Comparison of ENCODE assay signal across 16 cellular contexts in the genomic region with DNA sequence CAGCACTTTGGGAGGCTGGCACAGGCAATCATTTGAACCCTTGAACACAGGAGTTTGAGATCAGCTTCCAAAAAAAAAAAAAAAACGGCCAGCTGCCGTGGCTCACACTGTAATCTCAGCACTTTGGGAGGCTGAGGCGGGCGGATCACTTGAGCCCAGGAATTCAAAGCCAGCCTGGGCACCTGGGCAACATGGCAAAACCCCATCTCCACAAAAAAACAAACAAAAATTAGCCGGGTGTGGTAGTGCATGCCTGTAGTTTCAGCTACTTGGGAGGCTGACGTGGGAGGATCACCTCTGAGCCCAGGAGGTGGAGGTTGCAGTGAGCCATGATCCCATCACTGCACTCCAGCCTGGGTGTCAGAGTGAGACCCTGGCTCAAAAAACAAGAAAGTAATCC. TPM values are rescaled to one million over a fixed set of nuclear protein-coding genes. Genes with fewer than 3 reads are reported as not detected.
A peak's percentile ranks its signal among the peaks of the same experiment; 100 is the strongest.
DNase-seq lines count a peak whose midpoint lies in the region; ATAC-seq, FAIRE-seq and TF ChIP-seq lines count a peak whose summit lies in the region.
"Had no signal": no experiment of that assay in that cellular context is flagged by ENCODE, and none has a peak within 500 bp of the region (broad histone marks: within the 10 kb centered on the region; RNA-seq: fewer than 3 reads in every experiment).

No MANE protein-coding gene starts in this region.

- CTCF ChIA-PET in activated CD8-positive, alpha-beta T cell treated with anti-CD3 and anti-CD28 coated beads for 36 hours (lab: Charles Lee): interaction anchor here (1.0 to 1.6 kb wide), 2 partner anchors 21 to 44 kb away, joined by 4 read pairs; no protein-coding TSS in a partner anchor
- CTCF ChIA-PET in activated CD8-positive, alpha-beta T cell treated with anti-CD3 and anti-CD28 coated beads, Interleukin-2, amount 10 ng/mL, durations not matched to agents 7 days and 5 days (lab: Charles Lee): interaction anchor here (1.0 to 1.9 kb wide), 2 partner anchors 14 to 43 kb away, joined by 3 to 6 read pairs; no protein-coding TSS in a partner anchor
- CTCF ChIA-PET in HEK293T (lab: Yijun Ruan, JAX): interaction anchor here (0.6 to 1.3 kb wide), 5 partner anchors 30 to 908 kb away, joined by 3 to 5 read pairs (median 3); a partner anchor contains a TSS
- CTCF ChIA-PET in activated CD4-positive, alpha-beta T cell treated with anti-CD3 and anti-CD28 coated beads, Interleukin-2, amount 10 ng/mL, durations not matched to agents 7 days and 5 days (lab: Charles Lee): interaction anchor here (0.6 to 1.1 kb wide), 2 partner anchors 150 to 470 kb away, joined by 3 read pairs; a partner anchor contains a TSS

- H3K4me3 ChIP-seq in pancreas: no peak overlapping the region
- H3K4me3 ChIP-seq: stomach had no signal

- peaks cover 88% of the 10 kb centered on the region for H3K4me1 Mint-ChIP-seq in activated CD8-positive, alpha-beta T cell treated with anti-CD3 and anti-CD28 coated beads for 36 hours (ENCODE audit: low read depth)
- peaks cover 73% of the 10 kb centered on the region for H3K4me1 Mint-ChIP-seq in activated CD8-positive, alpha-beta T cell treated with anti-CD3 and anti-CD28 coated beads, Interleukin-2, amount 10 ng/mL, durations not matched to agents 7 days and 5 days (ENCODE audit: low read depth)
- H3K4me1 Mint-ChIP-seq in activated T-helper 17 cell treated with anti-CD3 and anti-CD28 coated beads, Interleukin-2, amount 50 U/mL, for 72 hours: peaks cover 64% of the 10 kb centered on the region
- H3K4me1 Mint-ChIP-seq in activated CD4-positive, alpha-beta T cell treated with anti-CD3 and anti-CD28 coated beads, Interleukin-2, amount 10 ng/mL, durations not matched to agents 7 days and 5 days: peaks cover 80% of the 10 kb centered on the region

- peaks cover 12% of the 10 kb centered on the region for H3K36me3 Mint-ChIP-seq in activated CD8-positive, alpha-beta T cell treated with anti-CD3 and anti-CD28 coated beads for 36 hours (ENCODE audit: low read depth)
- peaks cover 13% of the 10 kb centered on the region for H3K36me3 Mint-ChIP-seq in activated CD8-positive, alpha-beta T cell treated with anti-CD3 and anti-CD28 coated beads, Interleukin-2, amount 10 ng/mL, durations not matched to agents 7 days and 5 days (ENCODE audit: low read depth)
- H3K36me3 Mint-ChIP-seq in activated T-helper 17 cell treated with anti-CD3 and anti-CD28 coated beads, Interleukin-2, amount 50 U/mL, for 72 hours (ENCODE audit: low read depth): peaks cover 18% of the 10 kb centered on the region
- H3K36me3 Mint-ChIP-seq in activated CD4-positive, alpha-beta T cell treated with anti-CD3 and anti-CD28 coated beads, Interleukin-2, amount 10 ng/mL, durations not matched to agents 7 days and 5 days (ENCODE audit: low read depth): peaks cover 10% of the 10 kb centered on the region

- ATAC-seq in activated CD8-positive, alpha-beta T cell treated with anti-CD3 and anti-CD28 coated beads for 36 hours: no peak
- ATAC-seq in activated CD8-positive, alpha-beta T cell treated with anti-CD3 and anti-CD28 coated beads, Interleukin-2, amount 10 ng/mL, durations not matched to agents 7 days and 5 days: no peak
- no peak for ATAC-seq in activated T-helper 17 cell treated with anti-CD3 and anti-CD28 coated beads, Interleukin-2, amount 50 U/mL, for 72 hours (replicated peaks)
- ATAC-seq in pancreas (peak; percentile 51 to 75 (median 63)), GM21447 (IDR thresholded peaks at IDR 0.05; ENCODE audit: unreplicated experiment) (no peak)

- H3K27me3 ChIP-seq in pancreas: no peaks in the 10 kb centered on the region
- H3K27me3 ChIP-seq: stomach had no signal

- no peaks in the 10 kb centered on the region for H3K27me3 Mint-ChIP-seq in activated CD8-positive, alpha-beta T cell treated with anti-CD3 and anti-CD28 coated beads for 36 hours
- H3K27me3 Mint-ChIP-seq in activated CD8-positive, alpha-beta T cell treated with anti-CD3 and anti-CD28 coated beads, Interleukin-2, amount 10 ng/mL, durations not matched to agents 7 days and 5 days (ENCODE audit: low read depth): no peaks in the 10 kb centered on the region
- no peaks in the 10 kb centered on the region for H3K27me3 Mint-ChIP-seq in activated T-helper 17 cell treated with anti-CD3 and anti-CD28 coated beads, Interleukin-2, amount 50 U/mL, for 72 hours
- no peaks in the 10 kb centered on the region for H3K27me3 Mint-ChIP-seq in activated CD4-positive, alpha-beta T cell treated with anti-CD3 and anti-CD28 coated beads, Interleukin-2, amount 10 ng/mL, durations not matched to agents 7 days and 5 days

- H3K4me1 ChIP-seq in pancreas: peaks cover 17 to 41% (median 20%) of the 10 kb centered on the region in 3 donors

- no peaks in the 10 kb centered on the region for H3K9me3 ChIP-seq in pancreas
- H3K9me3 ChIP-seq: stomach had no signal

- no peak overlapping the region for H3K27ac ChIP-seq in pancreas
- H3K27ac ChIP-seq: stomach had no signal

- no peaks in the 10 kb centered on the region for H3K9me3 Mint-ChIP-seq in activated CD8-positive, alpha-beta T cell treated with anti-CD3 and anti-CD28 coated beads for 36 hours
- no peaks in the 10 kb centered on the region for H3K9me3 Mint-ChIP-seq in activated CD8-positive, alpha-beta T cell treated with anti-CD3 and anti-CD28 coated beads, Interleukin-2, amount 10 ng/mL, durations not matched to agents 7 days and 5 days (ENCODE audit: insufficient read depth)
- H3K9me3 Mint-ChIP-seq in activated T-helper 17 cell treated with anti-CD3 and anti-CD28 coated beads, Interleukin-2, amount 50 U/mL, for 72 hours: no peaks in the 10 kb centered on the region
- no peaks in the 10 kb centered on the region for H3K9me3 Mint-ChIP-seq in activated CD4-positive, alpha-beta T cell treated with anti-CD3 and anti-CD28 coated beads, Interleukin-2, amount 10 ng/mL, durations not matched to agents 7 days and 5 days
- H3K9me3 Mint-ChIP-seq: HFFc6 had no signal

- WGBS in pancreas, 2 donors: 17 to 29% methylated on average over 6 of the region's 6 CpGs

- no peak for FAIRE-seq in pancreas (lab: Jason Lieb, UNC)
- FAIRE-seq: bronchial epithelial cell, urothelium cell line had no signal

- TF ChIP-seq CTCF in activated CD8-positive, alpha-beta T cell treated with anti-CD3 and anti-CD28 coated beads for 36 hours (IDR thresholded peaks at IDR 0.05): no peak
- no peak for TF ChIP-seq CTCF in pancreas (IDR thresholded peaks at IDR 0.05)

- no peak overlapping the region for H3K4me3 Mint-ChIP-seq in activated CD8-positive, alpha-beta T cell treated with anti-CD3 and anti-CD28 coated beads for 36 hours
- no peak overlapping the region for H3K4me3 Mint-ChIP-seq in activated CD8-positive, alpha-beta T cell treated with anti-CD3 and anti-CD28 coated beads, Interleukin-2, amount 10 ng/mL, durations not matched to agents 7 days and 5 days
- H3K4me3 Mint-ChIP-seq in activated T-helper 17 cell treated with anti-CD3 and anti-CD28 coated beads, Interleukin-2, amount 50 U/mL, for 72 hours: peak overlapping the region; percentile 51
- no peak overlapping the region for H3K4me3 Mint-ChIP-seq in activated CD4-positive, alpha-beta T cell treated with anti-CD3 and anti-CD28 coated beads, Interleukin-2, amount 10 ng/mL, durations not matched to agents 7 days and 5 days

- DNase-seq in activated CD8-positive, alpha-beta T cell treated with anti-CD3 and anti-CD28 coated beads for 36 hours: no peak
- DNase-seq in activated CD8-positive, alpha-beta T cell treated with anti-CD3 and anti-CD28 coated beads, Interleukin-2, amount 10 ng/mL, durations not matched to agents 7 days and 5 days: no peak
- DNase-seq in HEK293T (ENCODE audit: extremely low spot score) (no peak), pancreas (peak in 3 of 6 donors; percentile 28 to 42 (median 32)), DMS79 (lab: John Stamatoyannopoulos, UW) (no peak)
- no peak for DNase-seq in activated CD4-positive, alpha-beta T cell treated with anti-CD3 and anti-CD28 coated beads, Interleukin-2, amount 10 ng/mL, durations not matched to agents 7 days and 5 days
- DNase-seq: dermis blood vessel endothelial cell, HFFc6, mammary epithelial cell, MV-4-11, stomach, SW 1271 had no signal

- no peaks in the 10 kb centered on the region for H3K36me3 ChIP-seq in pancreas
- H3K36me3 ChIP-seq: stomach had no signal

- POLR2A ChIA-PET in activated CD8-positive, alpha-beta T cell treated with anti-CD3 and anti-CD28 coated beads for 36 hours (lab: Charles Lee): interaction anchor here (0.6 to 1.0 kb wide), 3 partner anchors 33 to 172 kb away, joined by 4 read pairs; a partner anchor contains a TSS
- POLR2A ChIA-PET in activated CD8-positive, alpha-beta T cell treated with anti-CD3 and anti-CD28 coated beads, Interleukin-2, amount 10 ng/mL, durations not matched to agents 7 days and 5 days (lab: Charles Lee): interaction anchor here (0.6 kb wide), 1 partner anchor 190 kb away, joined by 7 read pairs; no protein-coding TSS in a partner anchor
- POLR2A ChIA-PET in HEK293T (lab: Yijun Ruan, JAX): interaction anchor here (0.6 kb wide), 1 partner anchor 10 kb away, joined by 3 read pairs; no protein-coding TSS in a partner anchor
- POLR2A ChIA-PET in activated CD4-positive, alpha-beta T cell treated with anti-CD3 and anti-CD28 coated beads, Interleukin-2, amount 10 ng/mL, durations not matched to agents 7 days and 5 days (lab: Charles Lee): no interaction called here

- peak overlapping the region; percentile 41 for H3K27ac Mint-ChIP-seq in activated CD8-positive, alpha-beta T cell treated with anti-CD3 and anti-CD28 coated beads for 36 hours
- no peak overlapping the region for H3K27ac Mint-ChIP-seq in activated CD8-positive, alpha-beta T cell treated with anti-CD3 and anti-CD28 coated beads, Interleukin-2, amount 10 ng/mL, durations not matched to agents 7 days and 5 days
- H3K27ac Mint-ChIP-seq in activated T-helper 17 cell treated with anti-CD3 and anti-CD28 coated beads, Interleukin-2, amount 50 U/mL, for 72 hours: peak overlapping the region; percentile 55
- no peak overlapping the region for H3K27ac Mint-ChIP-seq in activated CD4-positive, alpha-beta T cell treated with anti-CD3 and anti-CD28 coated beads, Interleukin-2, amount 10 ng/mL, durations not matched to agents 7 days and 5 days
- H3K27ac Mint-ChIP-seq: HFFc6 had no signal

- intact Hi-C loops in activated CD8-positive, alpha-beta T cell treated with anti-CD3 and anti-CD28 coated beads for 36 hours (cut with micrococcal nuclease): no loop called here
- intact Hi-C loops in pancreas (cut with DNase I): no loop called here

TF ChIP-seq in HEK293T, 16 proteins besides CTCF, POLR2A, EP300 and RAD21:
- no peak for TF ChIP-seq HDGF (IDR thresholded peaks at IDR 0.05; ENCODE audit: borderline replicate concordance)
- TF ChIP-seq ZNF384 (IDR thresholded peaks at IDR 0.05): peak; percentile 64

RNA-seq across cellular contexts. Expression of a gene that starts 39.0 kb away (rescaled TPM):
- total RNA-seq in activated CD8-positive, alpha-beta T cell treated with anti-CD3 and anti-CD28 coated beads for 36 hours: 100 to 1,000 TPM; 167 to 179 TPM
- 100 to 1,000 TPM; 166 to 178 TPM for total RNA-seq in activated CD8-positive, alpha-beta T cell treated with anti-CD3 and anti-CD28 coated beads, Interleukin-2, amount 10 ng/mL, durations not matched to agents 7 days and 5 days
- 100 to 1,000 TPM; 141 to 163 TPM for total RNA-seq in activated T-helper 17 cell treated with anti-CD3 and anti-CD28 coated beads, Interleukin-2, amount 50 U/mL, for 72 hours
- 10 to 100 TPM; 25.2 to 64.7 (median 36.5) TPM for total RNA-seq in pancreas
- polyA plus RNA-seq in pancreas: 10 to 100 TPM; 18.5 to 24.4 TPM
- 100 to 1,000 TPM; 136 to 150 TPM for total RNA-seq in activated CD4-positive, alpha-beta T cell treated with anti-CD3 and anti-CD28 coated beads, Interleukin-2, amount 10 ng/mL, durations not matched to agents 7 days and 5 days

Comparison
In these comparisons a context has a peak if more than half of its experiments do, and no peak if none do; other contexts are left out.
1. H3K27ac Mint-ChIP-seq: peak in activated CD8-positive, alpha-beta T cell treated with anti-CD3 and anti-CD28 coated beads for 36 hours (single experiment) and activated T-helper 17 cell treated with anti-CD3 and anti-CD28 coated beads, Interleukin-2, amount 50 U/mL, for 72 hours (single experiment); none in activated CD8-positive, alpha-beta T cell treated with anti-CD3 and anti-CD28 coated beads, Interleukin-2, amount 10 ng/mL, durations not matched to agents 7 days and 5 days (single experiment) and activated CD4-positive, alpha-beta T cell treated with anti-CD3 and anti-CD28 coated beads, Interleukin-2, amount 10 ng/mL, durations not matched to agents 7 days and 5 days (single experiment).
2. ATAC-seq: peak in pancreas (4 of 4); none in activated CD8-positive, alpha-beta T cell treated with anti-CD3 and anti-CD28 coated beads for 36 hours (single experiment), activated CD8-positive, alpha-beta T cell treated with anti-CD3 and anti-CD28 coated beads, Interleukin-2, amount 10 ng/mL, durations not matched to agents 7 days and 5 days (single experiment), activated T-helper 17 cell treated with anti-CD3 and anti-CD28 coated beads, Interleukin-2, amount 50 U/mL, for 72 hours (single experiment) and GM21447 (single experiment).